ENCODE assay signal across 16 cellular contexts in the genomic region with DNA sequence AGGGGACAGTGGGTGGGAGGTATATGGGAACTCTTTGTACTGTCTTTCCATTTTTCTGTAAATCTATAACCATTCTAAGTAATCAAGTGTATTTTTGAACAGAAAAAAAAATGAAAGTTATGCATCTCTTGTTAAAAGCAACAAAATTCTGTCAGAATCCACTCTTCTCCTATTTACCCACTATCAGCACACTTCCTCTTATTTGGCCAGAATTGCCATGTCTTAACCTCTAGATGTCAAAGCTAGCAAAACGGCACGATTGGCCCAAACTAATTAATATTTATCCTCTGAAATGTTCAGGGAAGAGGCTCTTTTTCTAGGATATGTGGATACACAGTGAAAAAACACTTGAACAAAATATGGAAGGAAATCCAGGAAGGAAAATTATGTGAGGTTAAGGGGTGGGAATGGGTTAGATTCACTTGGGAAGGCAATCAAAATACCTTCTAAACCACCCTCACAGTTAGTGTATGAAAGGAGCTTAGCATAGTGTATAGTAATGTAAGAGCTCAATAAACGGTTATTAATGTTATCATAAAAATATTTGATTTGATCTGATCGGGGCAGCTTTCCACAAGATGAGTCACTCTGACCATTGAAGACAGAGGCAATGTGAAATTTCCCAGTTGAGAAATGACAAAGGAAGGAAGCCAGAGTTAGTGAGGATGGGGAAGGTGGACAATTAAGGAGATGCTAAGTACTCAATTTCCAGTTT.
"Had no signal": no experiment of that assay in that cellular context is flagged by ENCODE, and none has a peak within 500 bp of the region (broad histone marks: within the 10 kb centered on the region; RNA-seq: fewer than 3 reads in every experiment).

No MANE protein-coding gene starts in this region.

- H3K27ac Mint-ChIP-seq: activated B cell treated with CpG ODN at 0.5 μM for 24 hours; activated CD4-positive, alpha-beta T cell treated with anti-CD3 and anti-CD28 coated beads, Interleukin-2, amount 10 ng/mL, durations not matched to agents 24 days and 14 days; activated naive CD4-positive, alpha-beta T cell treated with anti-CD3 and anti-CD28 coated beads for 36 hours; activated T-helper 17 cell treated with anti-CD3 and anti-CD28 coated beads, Interleukin-2, amount 50 U/mL, for 72 hours had no signal

- H3K27me3 ChIP-seq: cardiac muscle cell, gastrocnemius medialis, heart right ventricle, ovary, stomach had no signal

- H3K4me1 ChIP-seq: gastrocnemius medialis had no signal

- H3K27me3 Mint-ChIP-seq: activated B cell treated with CpG ODN at 0.5 μM for 24 hours; activated CD4-positive, alpha-beta T cell treated with anti-CD3 and anti-CD28 coated beads, Interleukin-2, amount 10 ng/mL, durations not matched to agents 24 days and 14 days; activated T-helper 17 cell treated with anti-CD3 and anti-CD28 coated beads, Interleukin-2, amount 50 U/mL, for 72 hours had no signal

- H3K36me3 ChIP-seq: cardiac muscle cell, gastrocnemius medialis, heart right ventricle, ovary, stomach had no signal

- H3K4me3 ChIP-seq: cardiac muscle cell, gastrocnemius medialis, heart right ventricle, ovary, stomach had no signal

- H3K4me3 Mint-ChIP-seq: activated B cell treated with CpG ODN at 0.5 μM for 24 hours; activated CD4-positive, alpha-beta T cell treated with anti-CD3 and anti-CD28 coated beads, Interleukin-2, amount 10 ng/mL, durations not matched to agents 24 days and 14 days; activated naive CD4-positive, alpha-beta T cell treated with anti-CD3 and anti-CD28 coated beads for 36 hours; activated T-helper 17 cell treated with anti-CD3 and anti-CD28 coated beads, Interleukin-2, amount 50 U/mL, for 72 hours; neural crest cell had no signal

- ATAC-seq: activated T-helper 17 cell treated with anti-CD3 and anti-CD28 coated beads, Interleukin-2, amount 50 U/mL, for 72 hours; gastrocnemius medialis; left lobe of liver had no signal

- H3K9me3 Mint-ChIP-seq: activated B cell treated with CpG ODN at 0.5 μM for 24 hours; activated naive CD4-positive, alpha-beta T cell treated with anti-CD3 and anti-CD28 coated beads for 36 hours; activated T-helper 17 cell treated with anti-CD3 and anti-CD28 coated beads, Interleukin-2, amount 50 U/mL, for 72 hours had no signal

- DNase-seq: activated B cell treated with CpG ODN at 0.5 μM for 24 hours; activated CD4-positive, alpha-beta T cell treated with anti-CD3 and anti-CD28 coated beads, Interleukin-2, amount 10 ng/mL, durations not matched to agents 24 days and 14 days; activated naive CD4-positive, alpha-beta T cell treated with anti-CD3 and anti-CD28 coated beads for 36 hours; activated T-cell treated with anti-CD3 and anti-CD28 coated beads for 4 hours; gastrocnemius medialis; heart right ventricle; islet precursor cell; ovary; stimulated activated CD4-positive, alpha-beta T cell treated with anti-CD3 and anti-CD28 coated beads, Interleukin-15, amount 100 ng/mL, for 24 hours; stimulated activated CD4-positive, alpha-beta T cell treated with anti-CD3 and anti-CD28 coated beads, Interleukin-4, amount 100 ng/mL, for 4 hours; stomach; T1000 had no signal

- H3K4me1 Mint-ChIP-seq: activated B cell treated with CpG ODN at 0.5 μM for 24 hours; activated CD4-positive, alpha-beta T cell treated with anti-CD3 and anti-CD28 coated beads, Interleukin-2, amount 10 ng/mL, durations not matched to agents 24 days and 14 days; activated T-helper 17 cell treated with anti-CD3 and anti-CD28 coated beads, Interleukin-2, amount 50 U/mL, for 72 hours; neural crest cell had no signal

- H3K27ac ChIP-seq: cardiac muscle cell, gastrocnemius medialis, ovary, stomach had no signal
